ENCODE assay signal across 1 cellular context in genomic region chr7:150959739-150960734, GRCh38.
A peak's percentile ranks its signal among the peaks of the same experiment; 100 is the strongest.
TF ChIP-seq lines count a peak whose summit lies in the region.

No MANE protein-coding gene starts in this region.

TF ChIP-seq in K562, 482 proteins besides CTCF, POLR2A, EP300 and RAD21 (continued from another document and continues in another):
- TF ChIP-seq SOX6 (IDR thresholded peaks at IDR 0.05), result peak; percentile 98
- no peak for TF ChIP-seq POU5F1 (IDR thresholded peaks at IDR 0.05; ENCODE audit: borderline replicate concordance, low read depth, low read length, partially characterized antibody)
- TF ChIP-seq KAT7 (CRISPR knock-in tag; IDR thresholded peaks at IDR 0.05; ENCODE audit: borderline replicate concordance), result no peak
- TF ChIP-seq ZKSCAN1 (IDR thresholded peaks at IDR 0.05; ENCODE audit: low read depth, low read length), result peak; percentile 86
- no peak for TF ChIP-seq C11orf30 (IDR thresholded peaks at IDR 0.05; ENCODE audit: low read depth)
- TF ChIP-seq ZNF140 (CRISPR knock-in tag; IDR thresholded peaks at IDR 0.05), result no peak
- peak in 1 of 2 experiments; percentile 50; a peak in 1 of 4 replicates for TF ChIP-seq UBTF (IDR thresholded peaks at IDR 0.05; ENCODE audit: borderline replicate concordance in 1 of 2, low read depth in 2 of 2, low read length in 2 of 2)
- TF ChIP-seq ZNF699 (CRISPR knock-in tag; IDR thresholded peaks at IDR 0.05; ENCODE audit: insufficient replicate concordance), result no peak
- peak; percentile 93 for TF ChIP-seq SMAD1 (IDR thresholded peaks at IDR 0.05; ENCODE audit: low read depth, low read length, partially characterized antibody)
- TF ChIP-seq E2F5 (CRISPR knock-in tag; IDR thresholded peaks at IDR 0.05), result no peak
- TF ChIP-seq ZNF780A (CRISPR knock-in tag; IDR thresholded peaks at IDR 0.05), result no peak
- no peak for TF ChIP-seq SIN3A (IDR thresholded peaks at IDR 0.05; ENCODE audit: borderline replicate concordance in 2 of 2, control insufficient read depth in 1 of 2, low read depth in 2 of 2, low read length in 2 of 2)
- no peak for TF ChIP-seq RBM22 (IDR thresholded peaks at IDR 0.05; ENCODE audit: low read depth, low read length, poor library complexity, severe bottlenecking)
- peak; percentile 99 for TF ChIP-seq TBL1XR1 (IDR thresholded peaks at IDR 0.05; ENCODE audit: low read length in 2 of 2)
- TF ChIP-seq CBX2 (IDR thresholded peaks at IDR 0.05; ENCODE audit: insufficient read depth, low read length, poor library complexity, severe bottlenecking), result no peak
- no peak for TF ChIP-seq ATF1 (CRISPR knock-in tag; IDR thresholded peaks at IDR 0.05)
- peak; percentile 93 for TF ChIP-seq ATF1 (tag; IDR thresholded peaks at IDR 0.05)
- TF ChIP-seq TSHZ1 (CRISPR knock-in tag; IDR thresholded peaks at IDR 0.05), result peak; percentile 74
- peak in 1 of 3 experiments; percentile 71 for TF ChIP-seq YY1 (IDR thresholded peaks at IDR 0.05; ENCODE audit: borderline replicate concordance in 1 of 3, control insufficient read depth in 1 of 3, extremely low read depth in 1 of 3, insufficient read depth in 3 of 3, insufficient read length in 1 of 3, insufficient replicate concordance in 2 of 3, low read depth in 1 of 3, low read length in 2 of 3)
- TF ChIP-seq ARNT (IDR thresholded peaks at IDR 0.05), result peak; percentile 98
- TF ChIP-seq BRD4 (IDR thresholded peaks at IDR 0.05), result no peak
- no peak for TF ChIP-seq ZNF3 (CRISPR knock-in tag; IDR thresholded peaks at IDR 0.05)
- peak; percentile 78 to 92 for TF ChIP-seq AFF1 (IDR thresholded peaks at IDR 0.05; ENCODE audit: low read depth in 1 of 2, partially characterized antibody in 2 of 2)
- TF ChIP-seq ELK1 (CRISPR knock-in tag; IDR thresholded peaks at IDR 0.05), result no peak
- TF ChIP-seq ZSCAN29 (IDR thresholded peaks at IDR 0.05), result no peak
- no peak for TF ChIP-seq ZNF407 (IDR thresholded peaks at IDR 0.05; ENCODE audit: low read depth)
- TF ChIP-seq ZNF644 (tag; IDR thresholded peaks at IDR 0.05; ENCODE audit: low read depth), result peak; percentile 84
- no peak for TF ChIP-seq IRF1 (CRISPR knock-in tag; IDR thresholded peaks at IDR 0.05; ENCODE audit: borderline replicate concordance)
- peak; percentile 71; the same call in 1 of the 2 replicates for TF ChIP-seq ETV5 (CRISPR knock-in tag; IDR thresholded peaks at IDR 0.05; ENCODE audit: low read depth)
- no peak for TF ChIP-seq GABPB2 (CRISPR knock-in tag; conservative IDR thresholded peaks at IDR 0.05)
- TF ChIP-seq JUND (IDR thresholded peaks at IDR 0.05; ENCODE audit: borderline replicate concordance, low read depth, low read length), result peak; percentile 94
- peak; percentile 90; the same call in 2 of the 3 replicates for TF ChIP-seq JUND (tag; IDR thresholded peaks at IDR 0.05; ENCODE audit: borderline replicate concordance, low read depth, low read length)
- TF ChIP-seq NELFE (IDR thresholded peaks at IDR 0.05; ENCODE audit: insufficient read depth, insufficient read length), result no peak
- TF ChIP-seq ZFPM2 (CRISPR knock-in tag; IDR thresholded peaks at IDR 0.05), result peak; percentile 82; the same call in 1 of the 2 replicates
- TF ChIP-seq MYNN (IDR thresholded peaks at IDR 0.05), result peak; percentile 92
- TF ChIP-seq MYNN (CRISPR knock-in tag; IDR thresholded peaks at IDR 0.05), result no peak
